In genomic region chr9:121322037-121322736, GRCh38 we compare ENCODE assay signal across 9 cellular contexts. TPM values are rescaled to one million over a fixed set of nuclear protein-coding genes. Genes with fewer than 3 reads are reported as not detected.
DNase-seq lines count a peak whose midpoint lies in the region; ATAC-seq and TF ChIP-seq lines count a peak whose summit lies in the region.
"Had no signal": no experiment of that assay in that cellular context is flagged by ENCODE, and none has a peak within 500 bp of the region (broad histone marks: within the 10 kb centered on the region; RNA-seq: fewer than 3 reads in every experiment).

No MANE protein-coding gene starts in this region.

- no peak for TF ChIP-seq POLR2A in esophagus squamous epithelium (IDR thresholded peaks at IDR 0.05)

- no TSS peak for BruUV-seq in Panc1 (replicated peaks; lab: Mats Ljungman, UMichigan)

- CTCF ChIA-PET in Panc1 (lab: Charles Lee) = no interaction called here

- H4K20me1 ChIP-seq in GM23248 (ENCODE audit: insufficient read depth) = no peaks in the 10 kb centered on the region

- peaks cover 45% of the 10 kb centered on the region for H3F3A ChIP-seq in GM23248 (ENCODE audit: insufficient read depth)

- no peak overlapping the region for H2AFZ ChIP-seq in GM23248

- WGBS in GM23248 (ENCODE audit: low coverage in 1 of 2, low lambda C conversion rate in 2 of 2, missing lambda C conversion rate in 2 of 2), 2 experiments = 45 to 47% methylated on average over 5 of the region's 5 CpGs
- WGBS in esophagus squamous epithelium, 2 donors = 13 to 23% methylated on average over 5 of the region's 5 CpGs

- no peaks in the 10 kb centered on the region for H3K9me2 ChIP-seq in GM23248 (ENCODE audit: insufficient read depth)

- intact Hi-C loops in Panc1 (cut with micrococcal nuclease; ENCODE audit: unreplicated experiment) = no loop called here
- intact Hi-C loops in esophagus squamous epithelium (cut with DNase I) = loop anchor here (5.0 kb wide), 1 partner anchor 55 kb away; no protein-coding TSS in a partner anchor

- H3K4me1 ChIP-seq in GM23248 (ENCODE audit: insufficient read depth) (peaks cover 33% of the 10 kb centered on the region), Panc1 (ENCODE audit: control insufficient read depth, insufficient read depth, low read length) (peaks cover 6% of the 10 kb centered on the region; the same call in 1 of the 2 replicates), esophagus squamous epithelium (peaks cover 12 to 99% (median 67%) of the 10 kb centered on the region in 3 donors), skeletal muscle satellite cell (ENCODE audit: control insufficient read depth, insufficient read depth, low read length) (peaks cover 28% of the 10 kb centered on the region)

- no peaks in the 10 kb centered on the region for H3K79me2 ChIP-seq in GM23248 (ENCODE audit: insufficient read depth)

- H3K4me2 ChIP-seq in GM23248 (ENCODE audit: unreplicated experiment) = peak overlapping the region; percentile 32
- H3K4me2 ChIP-seq in skeletal muscle satellite cell (ENCODE audit: low read length) = peak overlapping the region; percentile 12

- POLR2A ChIA-PET in Panc1 (lab: Charles Lee) = no interaction called here

- in situ Hi-C loops in GM23248 (cut with MboI) (loop anchor here (25.0 kb wide), 1 partner anchor 110 kb away; the partner anchor contains the start of gene RAB14), Panc1 (cut with HindIII; ENCODE audit: low pct_unique_long_range_greater_than_20kb, low sequenced_read_pairs) (no loop called here)

- H3K9me3 ChIP-seq in GM23248 (ENCODE audit: low read depth) (no peaks in the 10 kb centered on the region), Panc1 (ENCODE audit: control insufficient read depth, insufficient read depth, low read depth, low read length) (no peaks in the 10 kb centered on the region), esophagus squamous epithelium (no peaks in the 10 kb centered on the region), skeletal muscle satellite cell (replicated peaks; ENCODE audit: low read length) (no peaks in the 10 kb centered on the region)
- H3K9me3 ChIP-seq: SJCRH30 had no signal

- H3K27ac ChIP-seq in GM23248 (peak overlapping the region; percentile 92), Panc1 (ENCODE audit: low read length) (peak overlapping the region; percentile 48; the same call in 1 of the 2 replicates), esophagus squamous epithelium (peak overlapping the region; percentile 79 to 98 (median 94))
- H3K27ac ChIP-seq: SJCRH30 had no signal

- peak overlapping the region; percentile 55 for H3K9ac ChIP-seq in GM23248
- peak overlapping the region; percentile 53 for H3K9ac ChIP-seq in skeletal muscle satellite cell (ENCODE audit: low read depth, low read length)

- ATAC-seq in Panc1 = peak; percentile 75

- DNase-seq in GM23248 (peak; percentile 93), Panc1 (ENCODE audit: low read depth, low spot score) (peak; percentile 89), esophagus squamous epithelium (lab: John Stamatoyannopoulos, UW) (no peak), Kasumi-1 (lab: John Stamatoyannopoulos, UW) (no peak), activated gamma-delta T cell (lab: John Stamatoyannopoulos, UW) (no peak), putamen (ENCODE audit: low spot score) (no peak), NCI-H187 (lab: John Stamatoyannopoulos, UW) (no peak)

- peaks cover 46% of the 10 kb centered on the region for H3K36me3 ChIP-seq in GM23248 (ENCODE audit: low read depth)
- peaks cover 9% of the 10 kb centered on the region for H3K36me3 ChIP-seq in Panc1 (ENCODE audit: control insufficient read depth, insufficient read depth, low read length)
- peaks cover 23 to 96% (median 38%) of the 10 kb centered on the region in 3 donors for H3K36me3 ChIP-seq in esophagus squamous epithelium
- H3K36me3 ChIP-seq in skeletal muscle satellite cell (ENCODE audit: insufficient read depth, low read length) = peaks cover 80% of the 10 kb centered on the region
- H3K36me3 ChIP-seq: SJCRH30 had no signal

- no peaks in the 10 kb centered on the region for H3K27me3 ChIP-seq in GM23248 (replicated peaks; ENCODE audit: insufficient read depth)
- H3K27me3 ChIP-seq in Panc1 (ENCODE audit: control insufficient read depth, insufficient read depth, low read length) = no peaks in the 10 kb centered on the region
- no peaks in the 10 kb centered on the region for H3K27me3 ChIP-seq in esophagus squamous epithelium
- no peaks in the 10 kb centered on the region for H3K27me3 ChIP-seq in skeletal muscle satellite cell (ENCODE audit: control insufficient read depth, insufficient read depth, low read length)
- H3K27me3 ChIP-seq: SJCRH30 had no signal

- H3K4me3 ChIP-seq in GM23248 (no peak overlapping the region), Panc1 (ENCODE audit: low read depth in 2 of 2, low read length in 2 of 2) (no peak overlapping the region), esophagus squamous epithelium (no peak overlapping the region), skeletal muscle satellite cell (ENCODE audit: low read length) (no peak overlapping the region)
- H3K4me3 ChIP-seq: SJCRH30 had no signal

- no peak for TF ChIP-seq CTCF in Panc1 (IDR thresholded peaks at IDR 0.05)
- TF ChIP-seq CTCF in esophagus squamous epithelium (IDR thresholded peaks at IDR 0.05) = peak in 1 of 6 experiments; percentile 5

RNA-seq across cellular contexts. Expression of gene STOM, which starts 47.9 kb away (rescaled TPM):
- 67.7 and 68.5 TPM in 2 replicates for total RNA-seq in GM23248 (2014; rRNA removed; shearing (Covaris generic))
- polyA plus RNA-seq in GM23248 (2016; fragmentation: Nextera tagmentation; extraction: Ambion mirVana) = 58.0 and 61.9 TPM in 2 replicates
- 81.2 TPM for total RNA-seq in Panc1 (2021; ENCODE audit: unreplicated experiment)
- polyA plus RNA-seq in Panc1 (2012; ENCODE audit: insufficient read length) = 61.2 TPM
- total RNA-seq in esophagus squamous epithelium = 100 to 1,000 TPM in 2 of 4 donors, 10 to 100 TPM in 2; 43.7 to 169 (median 119) TPM
- total RNA-seq in skeletal muscle satellite cell (2012; rRNA removed) = 90.2 and 133 TPM in 2 replicates

RNA-seq across cellular contexts. Expression of gene GSN, which starts 54.2 kb away (rescaled TPM):
- 387 and 393 TPM in 2 replicates for total RNA-seq in GM23248 (2014; rRNA removed; shearing (Covaris generic))
- polyA plus RNA-seq in GM23248 (2016; fragmentation: Nextera tagmentation; extraction: Ambion mirVana) = 258 and 265 TPM in 2 replicates
- total RNA-seq in Panc1 (2021; ENCODE audit: unreplicated experiment) (278 TPM), esophagus squamous epithelium (1,000 to 10,000 TPM in 2 of 4 donors, 100 to 1,000 TPM in 2; 287 to 1,151 (median 926) TPM)
- 483 TPM for polyA plus RNA-seq in Panc1 (2012; ENCODE audit: insufficient read length)
- total RNA-seq in skeletal muscle satellite cell (2012; rRNA removed) = 157 and 203 TPM in 2 replicates

Comparison
In these comparisons a context has a peak if more than half of its experiments do, and no peak if none do; other contexts are left out.
1. DNase-seq: peak in GM23248 (single experiment) and Panc1 (single experiment); none in esophagus squamous epithelium (single experiment), Kasumi-1 (0 of 2), activated gamma-delta T cell (single experiment), putamen (single experiment) and NCI-H187 (0 of 2).
2. Peak in every context shown above with its lines, with median percentiles within 50 percentile points of each other: H3K27ac ChIP-seq.